Comparison of ENCODE assay signal across 8 cellular contexts in genomic region chr22:37907036-37907954, GRCh38. TPM values are rescaled to one million over a fixed set of nuclear protein-coding genes. Genes with fewer than 3 reads are reported as not detected.
DNase-seq lines count a peak whose midpoint lies in the region; ATAC-seq and TF ChIP-seq lines count a peak whose summit lies in the region.

No MANE protein-coding gene starts in this region.

- no peak for TF ChIP-seq CTCF in GM12875 (IDR thresholded peaks at IDR 0.05; ENCODE audit: borderline replicate concordance, insufficient read depth, low read depth, low read length)
- TF ChIP-seq CTCF in SK-N-SH (IDR thresholded peaks at IDR 0.05): no peak
- TF ChIP-seq CTCF in fibroblast of mammary gland (conservative IDR thresholded peaks at IDR 0.05; ENCODE audit: control insufficient read depth, insufficient read depth, low read depth, low read length): no peak
- TF ChIP-seq CTCF in sigmoid colon (IDR thresholded peaks at IDR 0.05): no peak

- no peak for TF ChIP-seq POLR2A in sigmoid colon (IDR thresholded peaks at IDR 0.05)

- peaks cover 60% of the 10 kb centered on the region for H3K79me2 ChIP-seq in SK-N-SH (ENCODE audit: insufficient read depth)

- intact Hi-C loops in sigmoid colon (cut with DNase I): no loop called here

- no peaks in the 10 kb centered on the region for H3K36me3 ChIP-seq in SK-N-SH (replicated peaks in 1 of 2; ENCODE audit: control insufficient read depth in 1 of 2, insufficient read depth in 2 of 2, low read length in 1 of 2)
- H3K36me3 ChIP-seq in sigmoid colon: peaks cover 0 to 4% (median 2%) of the 10 kb centered on the region in 4 donors

- peak overlapping the region; percentile 98 for H3K4me2 ChIP-seq in SK-N-SH

- no peak overlapping the region for H2AFZ ChIP-seq in SK-N-SH (ENCODE audit: low read depth)

- peak overlapping the region; percentile 85 for H3K9ac ChIP-seq in SK-N-SH

- WGBS in SK-N-SH (ENCODE audit: low lambda C conversion rate): 76% methylated on average over 8 of the region's 19 CpGs
- WGBS in sigmoid colon, 2 donors: 35 to 60% methylated on average over 19 of the region's 19 CpGs

- DNase-seq in SK-N-SH (no peak), fibroblast of mammary gland (ENCODE audit: low read depth) (peak; percentile 23), sigmoid colon (peak; percentile 63), T-helper 9 cell (no peak)

- no peaks in the 10 kb centered on the region for H3K9me3 ChIP-seq in SK-N-SH
- H3K9me3 ChIP-seq in sigmoid colon: no peaks in the 10 kb centered on the region

- ATAC-seq in HG03196 (IDR thresholded peaks at IDR 0.05; ENCODE audit: unreplicated experiment) (no peak), HG03039 (IDR thresholded peaks at IDR 0.05; ENCODE audit: unreplicated experiment) (no peak), GM19328 (IDR thresholded peaks at IDR 0.05; ENCODE audit: unreplicated experiment) (no peak)

- CTCF ChIA-PET in SK-N-SH (lab: Yijun Ruan, JAX): interaction anchor here (0.6 to 1.6 kb wide), 7 partner anchors 15 to 226 kb away, joined by 3 to 5 read pairs (median 3); no protein-coding TSS in a partner anchor

- peaks cover 40% of the 10 kb centered on the region for H4K20me1 ChIP-seq in SK-N-SH (ENCODE audit: insufficient read depth)

- H3K27ac ChIP-seq in SK-N-SH (ENCODE audit: low read depth in 2 of 2, low read length in 1 of 2): peak overlapping the region in 1 of 2 experiments; percentile 47; a peak in 2 of 4 replicates
- H3K27ac ChIP-seq in sigmoid colon: peak overlapping the region; percentile 88 to 97 (median 92)

- POLR2A ChIA-PET in SK-N-SH (lab: Yijun Ruan, JAX): interaction anchor here (0.6 kb wide), 1 partner anchor 271 kb away, joined by 3 read pairs; no protein-coding TSS in a partner anchor

- no peak for TF ChIP-seq RAD21 in SK-N-SH (IDR thresholded peaks at IDR 0.05; ENCODE audit: low read length)

- H3K27me3 ChIP-seq in SK-N-SH (ENCODE audit: insufficient read depth): no peaks in the 10 kb centered on the region
- no peaks in the 10 kb centered on the region for H3K27me3 ChIP-seq in sigmoid colon

- H3K4me1 ChIP-seq in SK-N-SH (ENCODE audit: control insufficient read depth in 1 of 2, insufficient read depth in 2 of 2, low read depth in 1 of 2, low read length in 1 of 2) (peaks cover 9 to 18% of the 10 kb centered on the region in 2 experiments; a peak in 3 of 4 replicates), sigmoid colon (peaks cover 0 to 70% (median 66%) of the 10 kb centered on the region in 4 donors)

- no peaks in the 10 kb centered on the region for H3K9me2 ChIP-seq in SK-N-SH

- H3F3A ChIP-seq in SK-N-SH (replicated peaks; ENCODE audit: insufficient read depth): peaks cover 18% of the 10 kb centered on the region

- H3K4me3 ChIP-seq in GM12875 (ENCODE audit: low read depth, low read length) (peak overlapping the region; percentile 61), SK-N-SH (ENCODE audit: low read depth in 2 of 2, low read length in 1 of 2) (peak overlapping the region; percentile 68 to 87), fibroblast of mammary gland (ENCODE audit: control insufficient read depth, low read depth, low read length) (peak overlapping the region; percentile 77), sigmoid colon (peak overlapping the region; percentile 72 to 98 (median 88))

- no peak for TF ChIP-seq EP300 in SK-N-SH (IDR thresholded peaks at IDR 0.05; ENCODE audit: borderline replicate concordance in 1 of 2, low read depth in 1 of 2, low read length in 1 of 2)
- TF ChIP-seq EP300 in sigmoid colon (IDR thresholded peaks at IDR 0.05): no peak

TF ChIP-seq in SK-N-SH, 30 proteins besides CTCF, POLR2A, EP300 and RAD21 (continues in another document):
- TF ChIP-seq YY1 (IDR thresholded peaks at IDR 0.05; ENCODE audit: low read depth) (no peak), MAX (IDR thresholded peaks at IDR 0.05; ENCODE audit: low read depth) (no peak), TCF12 (IDR thresholded peaks at IDR 0.05) (no peak), USF2 (IDR thresholded peaks at IDR 0.05; ENCODE audit: borderline replicate concordance, low read depth, low read length) (no peak), FOXJ3 (CRISPR knock-in tag; IDR thresholded peaks at IDR 0.05) (no peak), EZH2phosphoT487 (IDR thresholded peaks at IDR 0.05; ENCODE audit: borderline replicate concordance, low read depth) (no peak), NFIC (IDR thresholded peaks at IDR 0.05; ENCODE audit: borderline replicate concordance) (no peak), PBX3 (IDR thresholded peaks at IDR 0.05) (no peak), SIN3A (IDR thresholded peaks at IDR 0.05; ENCODE audit: borderline replicate concordance, low read depth, low read length) (no peak), MXI1 (IDR thresholded peaks at IDR 0.05; ENCODE audit: low read depth, low read length) (no peak), FOSL2 (IDR thresholded peaks at IDR 0.05; ENCODE audit: borderline replicate concordance, low read depth) (no peak), TAF1 (IDR thresholded peaks at IDR 0.05; ENCODE audit: borderline replicate concordance, low read depth, low read length) (no peak), TEAD4 (IDR thresholded peaks at IDR 0.05; ENCODE audit: borderline replicate concordance, insufficient read depth) (no peak), MEF2A (IDR thresholded peaks at IDR 0.05; ENCODE audit: borderline replicate concordance, low read depth) (no peak), SMC3 (IDR thresholded peaks at IDR 0.05; ENCODE audit: low read depth, low read length) (no peak)
- TF ChIP-seq, protein P1, sequence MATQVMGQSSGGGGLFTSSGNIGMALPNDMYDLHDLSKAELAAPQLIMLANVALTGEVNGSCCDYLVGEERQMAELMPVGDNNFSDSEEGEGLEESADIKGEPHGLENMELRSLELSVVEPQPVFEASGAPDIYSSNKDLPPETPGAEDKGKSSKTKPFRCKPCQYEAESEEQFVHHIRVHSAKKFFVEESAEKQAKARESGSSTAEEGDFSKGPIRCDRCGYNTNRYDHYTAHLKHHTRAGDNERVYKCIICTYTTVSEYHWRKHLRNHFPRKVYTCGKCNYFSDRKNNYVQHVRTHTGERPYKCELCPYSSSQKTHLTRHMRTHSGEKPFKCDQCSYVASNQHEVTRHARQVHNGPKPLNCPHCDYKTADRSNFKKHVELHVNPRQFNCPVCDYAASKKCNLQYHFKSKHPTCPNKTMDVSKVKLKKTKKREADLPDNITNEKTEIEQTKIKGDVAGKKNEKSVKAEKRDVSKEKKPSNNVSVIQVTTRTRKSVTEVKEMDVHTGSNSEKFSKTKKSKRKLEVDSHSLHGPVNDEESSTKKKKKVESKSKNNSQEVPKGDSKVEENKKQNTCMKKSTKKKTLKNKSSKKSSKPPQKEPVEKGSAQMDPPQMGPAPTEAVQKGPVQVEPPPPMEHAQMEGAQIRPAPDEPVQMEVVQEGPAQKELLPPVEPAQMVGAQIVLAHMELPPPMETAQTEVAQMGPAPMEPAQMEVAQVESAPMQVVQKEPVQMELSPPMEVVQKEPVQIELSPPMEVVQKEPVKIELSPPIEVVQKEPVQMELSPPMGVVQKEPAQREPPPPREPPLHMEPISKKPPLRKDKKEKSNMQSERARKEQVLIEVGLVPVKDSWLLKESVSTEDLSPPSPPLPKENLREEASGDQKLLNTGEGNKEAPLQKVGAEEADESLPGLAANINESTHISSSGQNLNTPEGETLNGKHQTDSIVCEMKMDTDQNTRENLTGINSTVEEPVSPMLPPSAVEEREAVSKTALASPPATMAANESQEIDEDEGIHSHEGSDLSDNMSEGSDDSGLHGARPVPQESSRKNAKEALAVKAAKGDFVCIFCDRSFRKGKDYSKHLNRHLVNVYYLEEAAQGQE (IDR thresholded peaks at IDR 0.05; ENCODE audit: low read depth, low read length): no peak

RNA-seq across cellular contexts. Expression of gene MICALL1, which starts 1.2 kb away (rescaled TPM):
- polyA plus RNA-seq in SK-N-SH (2012; rRNA removed) (12.9 and 15.2 TPM in 2 replicates), sigmoid colon (10 to 100 TPM in 1 of 3 donors, 1 to 10 TPM in 2; 8.4 to 22.5 (median 9.7) TPM)
- 6.2 and 12.1 TPM in 2 replicates for polyA plus RNA-seq in SK-N-SH (2012; cell fraction: cytosol; rRNA removed)
- polyA plus RNA-seq in SK-N-SH (2012; cell fraction: nucleus; rRNA removed): 26.6 and 28.9 TPM in 2 replicates
- 100 to 1,000 TPM in 1 of 4 donors, 10 to 100 TPM in 3; 23.9 to 109 (median 51.6) TPM for total RNA-seq in sigmoid colon

RNA-seq across cellular contexts. Expression of gene C22orf23, which starts 46.1 kb away (rescaled TPM):
- polyA plus RNA-seq in SK-N-SH (2012; rRNA removed) (0.33 and 0.45 TPM in 2 replicates), sigmoid colon (under 1 TPM in 1 of 3 donors, not detected in 2; 0.15 TPM)
- 0.26 and 0.33 TPM in 2 replicates for polyA plus RNA-seq in SK-N-SH (2012; cell fraction: cytosol; rRNA removed)
- 0.38 and 0.50 TPM in 2 replicates for polyA plus RNA-seq in SK-N-SH (2012; cell fraction: nucleus; rRNA removed)
- total RNA-seq in sigmoid colon: under 1 TPM in 1 of 4 donors, not detected in 3; 0.36 TPM

RNA-seq across cellular contexts. Expression of gene POLR2F, which starts 46.2 kb away (rescaled TPM):
- polyA plus RNA-seq in SK-N-SH (2012; rRNA removed) (146 and 255 TPM in 2 replicates), sigmoid colon (100 to 1,000 TPM in 2 of 3 donors, 10 to 100 TPM in 1; 96.9 to 136 (median 126) TPM)
- polyA plus RNA-seq in SK-N-SH (2012; cell fraction: cytosol; rRNA removed): 167 and 182 TPM in 2 replicates
- polyA plus RNA-seq in SK-N-SH (2012; cell fraction: nucleus; rRNA removed): 64.9 and 117 TPM in 2 replicates
- 100 to 1,000 TPM in 1 of 4 donors, 10 to 100 TPM in 3; 47.9 to 149 (median 71.1) TPM for total RNA-seq in sigmoid colon

RNA-seq across cellular contexts. Expression of gene EIF3L, which starts 58.1 kb away (rescaled TPM):
- 478 and 642 TPM in 2 replicates for polyA plus RNA-seq in SK-N-SH (2012; rRNA removed)
- polyA plus RNA-seq in SK-N-SH (2012; cell fraction: cytosol; rRNA removed): 510 and 587 TPM in 2 replicates
- 152 and 266 TPM in 2 replicates for polyA plus RNA-seq in SK-N-SH (2012; cell fraction: nucleus; rRNA removed)
- 100 to 1,000 TPM; 366 to 628 (median 532) TPM for total RNA-seq in sigmoid colon
- polyA plus RNA-seq in sigmoid colon: 100 to 1,000 TPM; 198 to 331 (median 307) TPM

Comparison
In these comparisons a context has a peak if more than half of its experiments do, and no peak if none do; other contexts are left out.
1. DNase-seq: peak in fibroblast of mammary gland (single experiment) and sigmoid colon (single experiment); none in SK-N-SH (single experiment) and T-helper 9 cell (single experiment).
2. Peak in every context shown above with its lines, with median percentiles within 50 percentile points of each other: H3K4me3 ChIP-seq.